Comparison of ENCODE assay signal across 8 cellular contexts in the genomic region with DNA sequence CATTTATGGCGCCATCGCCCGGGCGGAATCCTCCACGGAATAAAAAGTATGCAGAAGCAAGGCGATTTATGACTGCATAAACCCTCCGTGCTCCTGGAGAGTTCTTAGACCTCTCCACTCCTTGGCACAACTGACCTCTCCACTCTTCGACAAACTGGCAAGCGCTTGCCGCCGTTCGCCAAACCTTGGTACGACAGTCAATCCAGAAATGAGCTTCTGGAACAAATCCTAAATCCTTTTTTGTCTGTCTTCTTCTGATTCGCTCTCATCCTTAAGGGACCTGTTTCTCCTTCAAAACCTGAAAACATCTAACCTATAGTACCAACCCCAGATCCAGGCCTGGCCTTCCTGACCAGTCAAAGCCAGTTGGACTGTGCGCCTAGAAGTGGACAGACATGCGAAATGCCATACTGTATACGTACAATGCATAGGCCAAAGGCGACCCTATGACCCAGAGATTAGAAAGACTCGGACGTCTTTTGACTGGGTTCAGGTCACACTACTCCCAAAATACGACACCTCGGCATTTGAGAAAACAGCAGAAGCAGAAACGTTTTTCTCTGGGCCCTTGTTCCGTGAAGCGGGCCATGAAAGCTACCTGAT. TPM values are rescaled to one million over a fixed set of nuclear protein-coding genes. Genes with fewer than 3 reads are reported as not detected.
A peak's percentile ranks its signal among the peaks of the same experiment; 100 is the strongest.
DNase-seq lines count a peak whose midpoint lies in the region; ATAC-seq and TF ChIP-seq lines count a peak whose summit lies in the region.

No MANE protein-coding gene starts in this region.

- TF ChIP-seq CTCF in AG09319 (IDR thresholded peaks at IDR 0.05; ENCODE audit: low read depth, low read length) (peak; percentile 29), mammary epithelial cell (conservative IDR thresholded peaks at IDR 0.05 in 1 of 2, IDR thresholded peaks at IDR 0.05 in 1 of 2; ENCODE audit: extremely low read depth in 1 of 2, insufficient read depth in 1 of 2, low read depth in 1 of 2, low read length in 2 of 2) (peak in 1 of 2 donors; percentile 45)

- H3K9ac ChIP-seq in HUES48 (ENCODE audit: low read depth, low read length): no peak overlapping the region
- H3K9ac ChIP-seq in mammary epithelial cell (ENCODE audit: insufficient read depth, low read length): no peak overlapping the region
- H3K9ac ChIP-seq in muscle layer of colon (ENCODE audit: low read length): peak overlapping the region; percentile 43

- H2AFZ ChIP-seq in mammary epithelial cell (ENCODE audit: low read depth, low read length): peak overlapping the region; percentile 97

- in situ Hi-C loops in mammary epithelial cell (cut with MboI; ENCODE audit: low sequenced_read_pairs in 2 of 2): no loop called here

- no peaks in the 10 kb centered on the region for H3K36me3 ChIP-seq in HUES48 (ENCODE audit: control insufficient read depth, insufficient read depth, low read length)
- no peaks in the 10 kb centered on the region for H3K36me3 ChIP-seq in mammary epithelial cell (ENCODE audit: insufficient read depth, low read length)
- no peaks in the 10 kb centered on the region for H3K36me3 ChIP-seq in muscle layer of colon (ENCODE audit: insufficient read depth, low read length)

- H3K9me3 ChIP-seq in HUES48 (ENCODE audit: control insufficient read depth, insufficient read depth, low read length) (0 out of 2 replicates have a peak, but pooled peaks cover 2% of the 10 kb centered on the region), mammary epithelial cell (replicated peaks; ENCODE audit: insufficient read depth, low read length) (no peaks in the 10 kb centered on the region), muscle layer of colon (ENCODE audit: low read length) (no peaks in the 10 kb centered on the region)

- ATAC-seq in GM18907 (IDR thresholded peaks at IDR 0.05; ENCODE audit: unreplicated experiment): no peak

- no peaks in the 10 kb centered on the region for H4K20me1 ChIP-seq in mammary epithelial cell (ENCODE audit: insufficient read depth, low read length)

- dilution Hi-C loops in mammary epithelial cell (cut with HindIII; ENCODE audit: low sequenced_read_pairs): no loop called here

- WGBS in mammary epithelial cell (ENCODE audit: low coverage, missing lambda C conversion rate): 41% methylated on average over 22 of the region's 25 CpGs

- DNase-seq in AG09319 (ENCODE audit: extremely low read depth, low read depth) (no peak), mammary epithelial cell (no peak), NCI-H446 (lab: John Stamatoyannopoulos, UW) (no peak), HPDE6-E6E7 (ENCODE audit: extremely low spot score) (no peak)
- DNase-seq in activated effector memory CD4-positive, alpha-beta T cell treated with Interleukin-2 at 50 U/mL for 16 hours: no peak

- peaks cover 8% of the 10 kb centered on the region; the same call in 1 of the 2 replicates for H3K27me3 ChIP-seq in HUES48 (ENCODE audit: control insufficient read depth, insufficient read depth, low read length)
- H3K27me3 ChIP-seq in mammary epithelial cell (ENCODE audit: insufficient read depth, low read length): no peaks in the 10 kb centered on the region
- no peaks in the 10 kb centered on the region for H3K27me3 ChIP-seq in muscle layer of colon (ENCODE audit: control insufficient read depth in 1 of 2, insufficient read depth in 2 of 2, low read length in 2 of 2)

- H3K4me2 ChIP-seq in mammary epithelial cell (ENCODE audit: insufficient read depth, low read depth, low read length): peak overlapping the region; percentile 76

- CTCF ChIA-PET in mammary epithelial cell (lab: Charles Lee; ENCODE audit: low non-redundant PET): no interaction called here

- H3K4me3 ChIP-seq in HUES48 (ENCODE audit: low read depth, low read length) (peak overlapping the region; percentile 94), mammary epithelial cell (replicated peaks in 1 of 3; ENCODE audit: insufficient read depth in 1 of 3, low read depth in 2 of 3, low read length in 3 of 3) (peak overlapping the region; percentile 57 to 85 (median 69)), muscle layer of colon (ENCODE audit: low read depth in 1 of 2, low read length in 2 of 2) (peak overlapping the region; percentile 90 to 97)

- H3K79me2 ChIP-seq in mammary epithelial cell (ENCODE audit: insufficient read depth, low read length): no peaks in the 10 kb centered on the region

- no TSS peak for BruUV-seq in mammary epithelial cell (replicated peaks; lab: Mats Ljungman, UMichigan)

- intact Hi-C loops in mammary epithelial cell (cut with micrococcal nuclease): no loop called here

- H3K4me1 ChIP-seq in HUES48 (ENCODE audit: control insufficient read depth, insufficient read depth, low read length): peaks cover 6% of the 10 kb centered on the region
- H3K4me1 ChIP-seq in mammary epithelial cell (ENCODE audit: insufficient read depth, low read length): peaks cover 12% of the 10 kb centered on the region
- H3K4me1 ChIP-seq in muscle layer of colon (ENCODE audit: insufficient read depth, low read length): peaks cover 16% of the 10 kb centered on the region

- H3K27ac ChIP-seq in HUES48 (ENCODE audit: low read depth, low read length) (no peak overlapping the region), mammary epithelial cell (ENCODE audit: insufficient read depth, low read depth, low read length) (peak overlapping the region; percentile 50), muscle layer of colon (ENCODE audit: low read depth, low read length) (peak overlapping the region; percentile 51)

RNA-seq across cellular contexts. Expression of a gene that starts 59.4 kb away (rescaled TPM):
- 10 to 100 TPM; 45.3 to 49.2 TPM for total RNA-seq in mammary epithelial cell
- 46.7 TPM for polyA plus RNA-seq in mammary epithelial cell
- polyA minus RNA-seq in mammary epithelial cell: 69.3 TPM
